In genomic region chr10:25061125-25061524, GRCh38 we compare ENCODE assay signal across 1 cellular context.
TF ChIP-seq lines count a peak whose summit lies in the region.

No MANE protein-coding gene starts in this region.

TF ChIP-seq in HCT116, 20 proteins besides CTCF, POLR2A, EP300 and RAD21 (continued from another document):
- TF ChIP-seq REST (IDR thresholded peaks at IDR 0.05; ENCODE audit: low read depth) (no peak), EZH2phosphoT487 (IDR thresholded peaks at IDR 0.05; ENCODE audit: borderline replicate concordance) (no peak), CBX3 (IDR thresholded peaks at IDR 0.05; ENCODE audit: low read depth) (no peak), CEBPB (IDR thresholded peaks at IDR 0.05; ENCODE audit: low read depth) (no peak)
